27 cellular contexts compared by ENCODE assay signal in genomic region chr1:110952031-110952430, GRCh38.
"Had no signal": no experiment of that assay in that cellular context is flagged by ENCODE, and none has a peak within 500 bp of the region (broad histone marks: within the 10 kb centered on the region; RNA-seq: fewer than 3 reads in every experiment).

No MANE protein-coding gene starts in this region.

- FAIRE-seq: colon, endometrium, endothelial cell of umbilical vein had no signal

- H3K4me1 Mint-ChIP-seq: endodermal cell had no signal

- H3K27me3 Mint-ChIP-seq: dendritic cell treated with granulocyte-macrophage colony-stimulating factor and Interleukin-4, amounts not matched to agents 40 ng/mL and 50 ng/mL, for 4 days; effector memory CD8-positive, alpha-beta T cell had no signal

- H3K4me3 Mint-ChIP-seq: dendritic cell treated with granulocyte-macrophage colony-stimulating factor and Interleukin-4, amounts not matched to agents 40 ng/mL and 50 ng/mL, for 4 days; effector memory CD8-positive, alpha-beta T cell; endodermal cell had no signal

- H3K27me3 ChIP-seq: colonic mucosa, dorsolateral prefrontal cortex, esophagus muscularis mucosa, esophagus squamous epithelium, foreskin keratinocyte, gastrocnemius medialis, gastroesophageal sphincter, heart left ventricle, heart right ventricle had no signal

- H3K36me3 ChIP-seq: colonic mucosa had no signal

- H3K9me3 ChIP-seq: gastrocnemius medialis had no signal

- H3K27ac ChIP-seq: colonic mucosa, coronary artery, dorsolateral prefrontal cortex, epithelial cell of prostate, esophagus muscularis mucosa, esophagus squamous epithelium, foreskin keratinocyte, gastrocnemius medialis, gastroesophageal sphincter, heart left ventricle, heart right ventricle had no signal

- H3K27ac Mint-ChIP-seq: dendritic cell treated with granulocyte-macrophage colony-stimulating factor and Interleukin-4, amounts not matched to agents 40 ng/mL and 50 ng/mL, for 4 days; effector memory CD8-positive, alpha-beta T cell; endodermal cell had no signal

- H3K9me3 Mint-ChIP-seq: effector memory CD8-positive, alpha-beta T cell; endodermal cell had no signal

- H3K4me1 ChIP-seq: colonic mucosa, esophagus muscularis mucosa, esophagus squamous epithelium, foreskin keratinocyte, gastrocnemius medialis, gastroesophageal sphincter had no signal

- DNase-seq: colonic mucosa; cortex of kidney; dermis blood vessel endothelial cell; dorsolateral prefrontal cortex; effector CD4-positive, alpha-beta T cell; effector CD8-positive, alpha-beta T cell; effector memory CD4-positive, alpha-beta T cell; effector memory CD8-positive, alpha-beta T cell; endodermal cell; erythroblast; esophagus squamous epithelium; foreskin fibroblast; foreskin keratinocyte; foreskin melanocyte; gastrocnemius medialis; glutamatergic neuron; head of caudate nucleus; heart left ventricle; heart right ventricle had no signal

- H3K4me3 ChIP-seq: colonic mucosa, coronary artery, dorsolateral prefrontal cortex, esophagus muscularis mucosa, esophagus squamous epithelium, gastrocnemius medialis, gastroesophageal sphincter, heart left ventricle, heart right ventricle had no signal
